ENCODE assay signal across 9 cellular contexts in the genomic region with DNA sequence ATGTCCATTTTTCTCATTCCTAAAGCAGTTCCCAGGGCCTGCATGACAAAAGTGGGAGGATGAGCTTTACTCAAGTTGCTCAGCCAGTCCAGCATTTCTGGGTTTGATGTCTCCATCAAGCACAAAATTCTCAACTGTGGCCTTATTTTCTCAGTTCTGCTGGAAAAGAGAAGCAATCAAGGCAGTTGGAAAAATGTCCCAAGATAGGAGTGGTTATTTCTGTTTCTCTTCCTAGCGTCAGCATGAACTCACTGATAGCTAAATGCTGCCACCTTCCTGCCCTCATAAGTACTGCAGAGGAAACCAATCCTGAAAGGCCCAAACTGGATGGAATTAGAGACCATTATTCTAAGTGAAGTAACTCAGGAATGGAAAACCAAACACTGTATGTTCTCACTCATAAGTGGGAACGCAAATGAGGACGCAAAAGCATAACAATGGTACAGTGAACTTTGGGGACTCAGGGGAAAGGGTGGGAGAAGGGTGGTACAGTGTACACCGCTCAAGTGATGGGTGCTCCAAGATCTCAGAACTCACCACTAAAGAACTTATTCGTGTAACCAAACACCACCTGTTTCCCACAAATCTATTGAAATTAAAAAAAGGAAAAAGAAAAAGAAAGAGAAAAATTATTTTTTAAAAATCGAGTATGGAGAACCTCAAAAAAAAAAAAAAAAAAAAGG. TPM values are rescaled to one million over a fixed set of nuclear protein-coding genes. Genes with fewer than 3 reads are reported as not detected.
A peak's percentile ranks its signal among the peaks of the same experiment; 100 is the strongest.
DNase-seq lines count a peak whose midpoint lies in the region; ATAC-seq, FAIRE-seq and TF ChIP-seq lines count a peak whose summit lies in the region.
"Had no signal": no experiment of that assay in that cellular context is flagged by ENCODE, and none has a peak within 500 bp of the region (broad histone marks: within the 10 kb centered on the region; RNA-seq: fewer than 3 reads in every experiment).

No MANE protein-coding gene starts in this region.

- no peak overlapping the region for H3K23ac ChIP-seq in H1 (ENCODE audit: insufficient read length)

- no peak overlapping the region for H2BK120ac ChIP-seq in H1 (replicated peaks; ENCODE audit: low read depth, low read length)

- no peak overlapping the region for H3K9ac ChIP-seq in H1 (replicated peaks in 1 of 4; ENCODE audit: extremely low read depth in 1 of 4, low read depth in 3 of 4, low read length in 3 of 4)

- H3K9me3 Mint-ChIP-seq in mesothelial cell of epicardium: no peaks in the 10 kb centered on the region
- H3K9me3 Mint-ChIP-seq in stimulated activated effector memory CD8-positive, alpha-beta T cell treated with anti-CD3 and anti-CD28 coated beads, Interleukin-12 subunit alpha, Interleukin-12 subunit beta, amount 100 ng/mL, for 72 hours: no peaks in the 10 kb centered on the region

- no peak overlapping the region for H3K4me3 Mint-ChIP-seq in mesothelial cell of epicardium
- no peak overlapping the region for H3K4me3 Mint-ChIP-seq in stimulated activated effector memory CD8-positive, alpha-beta T cell treated with anti-CD3 and anti-CD28 coated beads, Interleukin-12 subunit alpha, Interleukin-12 subunit beta, amount 100 ng/mL, for 72 hours

- DNase-seq in COLO668 (lab: John Stamatoyannopoulos, UW; ENCODE audit: unreplicated experiment) (peak; percentile 57), NCI-H82 (lab: John Stamatoyannopoulos, UW) (peak; percentile 76), H1 (ENCODE audit: low read depth in 1 of 2, low spot score in 2 of 2) (peak; percentile 21 to 90), mesothelial cell of epicardium (ENCODE audit: low spot score in 2 of 2, unreplicated experiment in 2 of 2) (peak; percentile 40 to 80)
- peak; percentile 13 to 36 for DNase-seq in activated CD8-positive, alpha-beta memory T cell treated with anti-CD3 and anti-CD28 coated beads for 1 hour (ENCODE audit: extremely low read depth in 1 of 2, low read depth in 1 of 2)
- DNase-seq in stimulated activated effector memory CD8-positive, alpha-beta T cell treated with anti-CD3 and anti-CD28 coated beads, Interleukin-12 subunit alpha, Interleukin-12 subunit beta, amount 100 ng/mL, for 72 hours (ENCODE audit: low spot score in 2 of 2): peak; percentile 44 to 78

- no peak overlapping the region for H2AFZ ChIP-seq in H1 (ENCODE audit: low read length)

- H2BK12ac ChIP-seq in H1 (ENCODE audit: low read depth, low read length): no peak overlapping the region

- CTCF ChIA-PET in H1 (lab: Charles Lee; ENCODE audit: partially characterized antibody): interaction anchor here (0.5 to 4.5 kb wide), 38 partner anchors 9 to 938 kb away, joined by 3 to 23 read pairs (median 3); a partner anchor contains a TSS

- no peak overlapping the region for H3K4ac ChIP-seq in H1 (replicated peaks; ENCODE audit: insufficient read length, low read depth, low read length)

- peak; percentile 93 to 94 for TF ChIP-seq RAD21 in H1 (IDR thresholded peaks at IDR 0.05 in 1 of 2, conservative IDR thresholded peaks at IDR 0.05 in 1 of 2; ENCODE audit: low read depth in 2 of 2, low read length in 2 of 2)

- no peak overlapping the region for H4K8ac ChIP-seq in H1 (ENCODE audit: extremely low read depth, insufficient read depth, low read length)

- WGBS in H1 (ENCODE audit: extremely low coverage in 1 of 2, insufficient coverage in 1 of 2, insufficient read length in 1 of 2, insufficient replicate concordance in 2 of 2, low coverage in 1 of 2, low lambda C conversion rate in 2 of 2, missing lambda C conversion rate in 1 of 2), 2 experiments: 32 to 100% methylated on average over 1 to 6 of the region's 6 CpGs

- TF ChIP-seq CTCF in H1 (IDR thresholded peaks at IDR 0.05; ENCODE audit: control extremely low read depth in 1 of 3, insufficient read depth in 1 of 3, low read depth in 1 of 3, low read length in 3 of 3): peak in 2 of 3 experiments; percentile 80 to 84; a peak in 3 of 4 replicates
- peak; percentile 80 for TF ChIP-seq CTCF in mesothelial cell of epicardium (IDR thresholded peaks at IDR 0.05; ENCODE audit: unreplicated experiment)

- no peak overlapping the region for H2AK5ac ChIP-seq in H1 (ENCODE audit: low read depth, low read length)

- no peak overlapping the region for H3K14ac ChIP-seq in H1 (ENCODE audit: insufficient read length)

- H3K27me3 Mint-ChIP-seq in mesothelial cell of epicardium (ENCODE audit: low read depth): peaks cover 13% of the 10 kb centered on the region

- H3K18ac ChIP-seq in H1 (ENCODE audit: extremely low read depth, low read length): no peak overlapping the region

- no peaks in the 10 kb centered on the region for H3K36me3 ChIP-seq in H1 (ENCODE audit: control insufficient read depth in 2 of 4, insufficient read depth in 4 of 4, low read length in 3 of 4)

- no peak overlapping the region for H4K91ac ChIP-seq in H1 (replicated peaks; ENCODE audit: insufficient read length, low read length)

- no peak overlapping the region for H3K27ac Mint-ChIP-seq in mesothelial cell of epicardium
- no peak overlapping the region for H3K27ac Mint-ChIP-seq in stimulated activated effector memory CD8-positive, alpha-beta T cell treated with anti-CD3 and anti-CD28 coated beads, Interleukin-12 subunit alpha, Interleukin-12 subunit beta, amount 100 ng/mL, for 72 hours

- no peaks in the 10 kb centered on the region for H4K20me1 ChIP-seq in H1 (replicated peaks in 1 of 2; ENCODE audit: control insufficient read depth in 1 of 2, insufficient read depth in 2 of 2, low read length in 2 of 2)

- H3K4me1 ChIP-seq in H1 (replicated peaks in 1 of 4; ENCODE audit: control insufficient read depth in 3 of 4, insufficient read depth in 4 of 4, low read length in 3 of 4): peaks cover 0 to 4% (median 1%) of the 10 kb centered on the region in 4 experiments; a peak in 4 of 7 replicates

- no peaks in the 10 kb centered on the region for H3K79me1 ChIP-seq in H1 (ENCODE audit: low read depth, low read length)

- FAIRE-seq in H1 (lab: Jason Lieb, UNC): peak; percentile 90

- peak; percentile 15 for ATAC-seq in HG02610 (IDR thresholded peaks at IDR 0.05; ENCODE audit: unreplicated experiment)
- no peak for ATAC-seq in stimulated activated effector memory CD8-positive, alpha-beta T cell treated with anti-CD3 and anti-CD28 coated beads, Interleukin-12 subunit alpha, Interleukin-12 subunit beta, amount 100 ng/mL, for 72 hours
- ATAC-seq in GM21576 (IDR thresholded peaks at IDR 0.05; ENCODE audit: unreplicated experiment): no peak

- H3K27me3 ChIP-seq in H1 (replicated peaks in 1 of 4; ENCODE audit: control insufficient read depth in 3 of 4, extremely low read depth in 1 of 4, insufficient read depth in 3 of 4, low read length in 3 of 4): no peaks in the 10 kb centered on the region

- H3K79me2 ChIP-seq in H1 (ENCODE audit: control insufficient read depth in 1 of 2, insufficient read depth in 2 of 2, low read length in 2 of 2): no peaks in the 10 kb centered on the region

- H3K4me2 ChIP-seq in H1 (ENCODE audit: insufficient read depth in 1 of 2, low read depth in 2 of 2, low read length in 2 of 2): no peak overlapping the region; a peak in 1 of 4 replicates

- peaks cover 11% of the 10 kb centered on the region for H3K4me1 Mint-ChIP-seq in mesothelial cell of epicardium
- H3K4me1 Mint-ChIP-seq in stimulated activated effector memory CD8-positive, alpha-beta T cell treated with anti-CD3 and anti-CD28 coated beads, Interleukin-12 subunit alpha, Interleukin-12 subunit beta, amount 100 ng/mL, for 72 hours: peaks cover 23% of the 10 kb centered on the region

- H2BK20ac ChIP-seq in H1 (ENCODE audit: low read length): no peak overlapping the region

- H3K36me3 Mint-ChIP-seq in mesothelial cell of epicardium: no peaks in the 10 kb centered on the region
- H3K36me3 Mint-ChIP-seq in stimulated activated effector memory CD8-positive, alpha-beta T cell treated with anti-CD3 and anti-CD28 coated beads, Interleukin-12 subunit alpha, Interleukin-12 subunit beta, amount 100 ng/mL, for 72 hours: no peaks in the 10 kb centered on the region

- TF ChIP-seq POLR2A in H1 (IDR thresholded peaks at IDR 0.05; ENCODE audit: control extremely low read depth in 1 of 2, low read depth in 2 of 2, low read length in 2 of 2): no peak

- no peak overlapping the region for H3K56ac ChIP-seq in H1 (replicated peaks; ENCODE audit: insufficient read length, low read depth, low read length)

- H3K27ac ChIP-seq in H1 (ENCODE audit: low read depth, low read length): no peak overlapping the region

- no peak overlapping the region for H3K4me3 ChIP-seq in H1 (ENCODE audit: extremely low read depth in 1 of 4, insufficient read depth in 2 of 4, low read depth in 3 of 4, low read length in 4 of 4)

- H4K5ac ChIP-seq in H1 (ENCODE audit: insufficient read length, low read depth, low read length): no peak overlapping the region

- no peaks in the 10 kb centered on the region for H3K9me3 ChIP-seq in H1 (ENCODE audit: insufficient read depth in 2 of 2, low read depth in 1 of 2, low read length in 1 of 2)

- TF ChIP-seq EP300 in H1 (IDR thresholded peaks at IDR 0.05; ENCODE audit: borderline replicate concordance in 1 of 2, low read depth in 2 of 2, low read length in 2 of 2): no peak

- POLR2A ChIA-PET in H1 (lab: Charles Lee; ENCODE audit: partially characterized antibody): no interaction called here

- H2BK15ac ChIP-seq in H1 (ENCODE audit: low read length): no peak overlapping the region

- H3K23me2 ChIP-seq in H1 (ENCODE audit: low read depth, low read length): no peaks in the 10 kb centered on the region

- H2BK5ac ChIP-seq in H1 (ENCODE audit: low read depth, low read length): no peak overlapping the region

TF ChIP-seq in H1, 55 proteins besides CTCF, POLR2A, EP300 and RAD21 (continues in another document):
- TF ChIP-seq BRCA1 (IDR thresholded peaks at IDR 0.05; ENCODE audit: low read depth, low read length) (no peak), MAFK (IDR thresholded peaks at IDR 0.05; ENCODE audit: low read depth, low read length) (no peak)

RNA-seq across cellular contexts. Expression of a gene that starts 29.6 kb away (rescaled TPM):
- not detected in 2 replicates for total RNA-seq in H1 (2021; fragmentation: NEBNext Ultra II Directional; extraction: Animal tissue kit (Norgen Biotek cat#: 25700))
- polyA plus RNA-seq in H1 (2011; rRNA removed): not detected in 2 replicates
- polyA plus RNA-seq in H1 (2011; cell fraction: cytosol; rRNA removed): not detected
- polyA plus RNA-seq in H1 (2011; cell fraction: nucleus; rRNA removed): not detected
- polyA plus RNA-seq in H1 (2012, experiment 1 of 2): not detected in 4 replicates
- not detected for polyA plus RNA-seq in H1 (2012, experiment 2 of 2)
- not detected for polyA plus RNA-seq in H1 (2013, experiment 1 of 2)
- polyA plus RNA-seq in H1 (2013, experiment 2 of 2): not detected
- not detected in 2 replicates for polyA minus RNA-seq in H1 (2011; rRNA and poly(A)+ RNA removed)
- polyA minus RNA-seq in H1 (2011; cell fraction: cytosol; rRNA and poly(A)+ RNA removed): not detected
- polyA minus RNA-seq in H1 (2011; cell fraction: nucleus; rRNA and poly(A)+ RNA removed): not detected
- not detected in 3 replicates for total RNA-seq in mesothelial cell of epicardium
- total RNA-seq: T-helper 2 cell treated with Interferon-gamma antibody and Interleukin-4, amounts not matched to agents 100 ng/mL and 5 ng/mL, for 36 hours had no signal

RNA-seq across cellular contexts. Expression of a gene that starts 53.0 kb away (rescaled TPM):
- not detected in 2 replicates for total RNA-seq in H1 (2021; fragmentation: NEBNext Ultra II Directional; extraction: Animal tissue kit (Norgen Biotek cat#: 25700))
- not detected in 2 replicates for polyA plus RNA-seq in H1 (2011; rRNA removed)
- not detected for polyA plus RNA-seq in H1 (2011; cell fraction: cytosol; rRNA removed)
- polyA plus RNA-seq in H1 (2011; cell fraction: nucleus; rRNA removed): not detected
- not detected in 4 replicates for polyA plus RNA-seq in H1 (2012, experiment 1 of 2)
- polyA plus RNA-seq in H1 (2012, experiment 2 of 2): not detected
- polyA plus RNA-seq in H1 (2013, experiment 1 of 2): not detected
- polyA plus RNA-seq in H1 (2013, experiment 2 of 2): not detected
- not detected in 2 replicates for polyA minus RNA-seq in H1 (2011; rRNA and poly(A)+ RNA removed)
- polyA minus RNA-seq in H1 (2011; cell fraction: cytosol; rRNA and poly(A)+ RNA removed): not detected
- polyA minus RNA-seq in H1 (2011; cell fraction: nucleus; rRNA and poly(A)+ RNA removed): not detected
- 0.34 to 0.69 TPM (median 0.54 TPM) in 3 replicates for total RNA-seq in mesothelial cell of epicardium
- total RNA-seq: T-helper 2 cell treated with Interferon-gamma antibody and Interleukin-4, amounts not matched to agents 100 ng/mL and 5 ng/mL, for 36 hours had no signal

Comparison
In these comparisons a context has a peak if more than half of its experiments do, and no peak if none do; other contexts are left out.
1. DNase-seq: peak in every context shown above with its lines; median percentile 76 in NCI-H82; 61 in stimulated activated effector memory CD8-positive, alpha-beta T cell treated with anti-CD3 and anti-CD28 coated beads, Interleukin-12 subunit alpha, Interleukin-12 subunit beta, amount 100 ng/mL, for 72 hours; 60 in mesothelial cell of epicardium; 57 in COLO668; 56 in H1; 24 in activated CD8-positive, alpha-beta memory T cell treated with anti-CD3 and anti-CD28 coated beads for 1 hour.